13 cellular contexts compared by ENCODE assay signal in the genomic region with DNA sequence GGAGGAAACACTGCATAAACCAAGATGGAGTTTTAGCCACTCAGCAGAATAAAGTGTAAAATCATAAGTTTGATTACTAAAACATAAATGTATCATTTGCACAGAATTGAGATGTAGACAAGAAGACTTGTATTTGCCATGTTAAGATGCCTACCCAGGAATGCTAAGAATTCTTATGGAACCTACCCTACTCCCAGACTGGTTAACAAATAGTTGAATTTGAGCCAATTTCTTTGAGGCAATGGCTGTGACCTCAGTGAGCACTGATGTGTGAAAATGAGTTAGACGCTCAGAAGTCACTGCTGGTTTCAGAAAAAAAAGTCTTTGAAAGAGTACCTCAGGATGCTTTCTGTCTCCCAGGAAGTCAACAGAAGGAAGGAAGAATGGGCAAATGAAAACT.
DNase-seq lines count a peak whose midpoint lies in the region; ATAC-seq and TF ChIP-seq lines count a peak whose summit lies in the region.
"Had no signal": no experiment of that assay in that cellular context is flagged by ENCODE, and none has a peak within 500 bp of the region (broad histone marks: within the 10 kb centered on the region; RNA-seq: fewer than 3 reads in every experiment).

No MANE protein-coding gene starts in this region.

- peak; percentile 86 for TF ChIP-seq EP300 in Ishikawa (IDR thresholded peaks at IDR 0.05; ENCODE audit: borderline replicate concordance)

- H3K4me1 ChIP-seq in body of pancreas = peaks cover 6% of the 10 kb centered on the region
- H3K4me1 ChIP-seq in GM23338 (ENCODE audit: insufficient read depth) = peaks cover under 1% of the 10 kb centered on the region; the same call in 1 of the 2 replicates

- no peaks in the 10 kb centered on the region for H3K79me2 ChIP-seq in GM23338 (replicated peaks; ENCODE audit: insufficient read depth)

- H3K9me3 Mint-ChIP-seq in GM23338 = peaks cover 27% of the 10 kb centered on the region
- H3K9me3 Mint-ChIP-seq: CD4-positive, alpha-beta memory T cell had no signal

- H3K4me1 Mint-ChIP-seq in GM23338 = no peaks in the 10 kb centered on the region
- H3K4me1 Mint-ChIP-seq: CD4-positive, alpha-beta memory T cell had no signal

- TF ChIP-seq CTCF in AG10803 (conservative IDR thresholded peaks at IDR 0.05; ENCODE audit: low read length) = no peak
- TF ChIP-seq CTCF in body of pancreas (IDR thresholded peaks at IDR 0.05) = no peak
- no peak for TF ChIP-seq CTCF in kidney epithelial cell (IDR thresholded peaks at IDR 0.05; ENCODE audit: insufficient read depth, low read length, poor library complexity, severe bottlenecking)
- TF ChIP-seq CTCF in GM23338 (conservative IDR thresholded peaks at IDR 0.05; ENCODE audit: low read depth in 2 of 2) = no peak

- no peak overlapping the region for H3K4me3 ChIP-seq in AG10803 (ENCODE audit: low read length)
- no peak overlapping the region for H3K4me3 ChIP-seq in body of pancreas
- H3K4me3 ChIP-seq in kidney epithelial cell (ENCODE audit: low read depth, low read length) = no peak overlapping the region
- no peak overlapping the region for H3K4me3 ChIP-seq in GM23338

- intact Hi-C loops in body of pancreas (cut with DNase I) = no loop called here

- H3K27me3 ChIP-seq in body of pancreas = peaks cover 0 to 4% of the 10 kb centered on the region in 2 donors
- no peaks in the 10 kb centered on the region for H3K27me3 ChIP-seq in kidney epithelial cell (ENCODE audit: control insufficient read depth, insufficient read depth, low read length)
- peaks cover 5% of the 10 kb centered on the region for H3K27me3 ChIP-seq in GM23338 (ENCODE audit: insufficient read depth)

- peak; percentile 66 for ATAC-seq in body of pancreas
- no peak for ATAC-seq in GM23338

- no peak for TF ChIP-seq POLR2A in body of pancreas (IDR thresholded peaks at IDR 0.05)

- peaks cover 4% of the 10 kb centered on the region for H3K27me3 Mint-ChIP-seq in GM23338 (ENCODE audit: insufficient read depth, low read depth, poor library complexity)

- H3K27ac Mint-ChIP-seq in GM23338 = no peak overlapping the region
- H3K27ac Mint-ChIP-seq: CD4-positive, alpha-beta memory T cell had no signal

- no peak overlapping the region for H2AFZ ChIP-seq in GM23338

- H3K9me2 ChIP-seq in GM23338 (ENCODE audit: insufficient read depth) = peaks cover 9% of the 10 kb centered on the region; the same call in 1 of the 2 replicates

- TF ChIP-seq RAD21 in Ishikawa (IDR thresholded peaks at IDR 0.05; ENCODE audit: low read depth) = no peak

- H4K20me1 ChIP-seq in GM23338 (replicated peaks; ENCODE audit: insufficient read depth) = no peaks in the 10 kb centered on the region

- peaks cover 27% of the 10 kb centered on the region for H3K36me3 Mint-ChIP-seq in GM23338 (ENCODE audit: low read depth)
- H3K36me3 Mint-ChIP-seq: CD4-positive, alpha-beta memory T cell had no signal

- H3K4me2 ChIP-seq in GM23338 = no peak overlapping the region

- H3K27ac ChIP-seq in body of pancreas (no peak overlapping the region), GM23338 (ENCODE audit: low read depth) (no peak overlapping the region)
- H3K27ac ChIP-seq: WERI-Rb-1 had no signal

- H3K4me3 Mint-ChIP-seq in GM23338 = no peak overlapping the region
- H3K4me3 Mint-ChIP-seq: CD4-positive, alpha-beta memory T cell had no signal

- H3K36me3 ChIP-seq in body of pancreas (replicated peaks in 1 of 2; ENCODE audit: insufficient read depth in 1 of 2, low read depth in 2 of 2) = no peaks in the 10 kb centered on the region
- H3K36me3 ChIP-seq in kidney epithelial cell (ENCODE audit: control insufficient read depth, insufficient read depth, low read length) = no peaks in the 10 kb centered on the region
- peaks cover 7% of the 10 kb centered on the region; the same call in 1 of the 2 replicates for H3K36me3 ChIP-seq in GM23338 (ENCODE audit: insufficient read depth)
- H3K36me3 ChIP-seq: WERI-Rb-1 had no signal

- no peaks in the 10 kb centered on the region for H3K9me3 ChIP-seq in body of pancreas

- no peaks in the 10 kb centered on the region for H3F3A ChIP-seq in GM23338 (replicated peaks; ENCODE audit: low read depth)

- DNase-seq in AG10803 (ENCODE audit: low read depth) (peak; percentile 94), body of pancreas (no peak), kidney epithelial cell (ENCODE audit: low read depth) (peak; percentile 94), GM23338 (ENCODE audit: low spot score) (no peak), GF-D8 (lab: John Stamatoyannopoulos, UW) (no peak), globus pallidus (ENCODE audit: low spot score) (no peak), NCI-H524 (lab: John Stamatoyannopoulos, UW) (no peak)
- DNase-seq: CD4-positive, alpha-beta memory T cell; NCI-H1436 treated with DMSO at 0.1 percent for 48 hours; OCI-M1; stimulated activated naive CD4-positive, alpha-beta T cell treated with Interleukin-2 at 50 U/mL for 16 hours; WERI-Rb-1 had no signal

- WGBS in body of pancreas, 2 donors = 43% methylated on average over 1 of the region's 1 CpG

TF ChIP-seq in Ishikawa, 13 proteins besides CTCF, POLR2A, EP300 and RAD21:
- TF ChIP-seq, protein P1, sequence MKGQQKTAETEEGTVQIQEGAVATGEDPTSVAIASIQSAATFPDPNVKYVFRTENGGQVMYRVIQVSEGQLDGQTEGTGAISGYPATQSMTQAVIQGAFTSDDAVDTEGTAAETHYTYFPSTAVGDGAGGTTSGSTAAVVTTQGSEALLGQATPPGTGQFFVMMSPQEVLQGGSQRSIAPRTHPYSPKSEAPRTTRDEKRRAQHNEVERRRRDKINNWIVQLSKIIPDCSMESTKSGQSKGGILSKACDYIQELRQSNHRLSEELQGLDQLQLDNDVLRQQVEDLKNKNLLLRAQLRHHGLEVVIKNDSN (IDR thresholded peaks at IDR 0.05) = no peak
- peak; percentile 37; the same call in 1 of the 2 replicates for TF ChIP-seq YY1 (IDR thresholded peaks at IDR 0.05; ENCODE audit: low read depth)
- peak; percentile 59; the same call in 1 of the 2 replicates for TF ChIP-seq FOXM1 (IDR thresholded peaks at IDR 0.05; ENCODE audit: borderline replicate concordance, low read depth)
- TF ChIP-seq TCF12 (IDR thresholded peaks at IDR 0.05; ENCODE audit: low read depth) = peak; percentile 86
- peak; percentile 97 for TF ChIP-seq NFIC (IDR thresholded peaks at IDR 0.05)
- peak; percentile 100 for TF ChIP-seq TEAD4 (IDR thresholded peaks at IDR 0.05)
- 0 out of 2 replicates have a peak, but pooled peaks have one; percentile 34 for TF ChIP-seq CREB1 (IDR thresholded peaks at IDR 0.05; ENCODE audit: low read depth)
- no peak for TF ChIP-seq EGR1 (IDR thresholded peaks at IDR 0.05)
- TF ChIP-seq CEBPB (IDR thresholded peaks at IDR 0.05) = peak; percentile 77
TF ChIP-seq in Ishikawa: peak in this region for 7.

TF ChIP-seq in GM23338, 12 proteins besides CTCF, POLR2A, EP300 and RAD21 (continues in another document):
- TF ChIP-seq EZH2phosphoT487 (IDR thresholded peaks at IDR 0.05; ENCODE audit: unreplicated experiment) = no peak
- no peak for TF ChIP-seq STAT1 (IDR thresholded peaks at IDR 0.05; ENCODE audit: unreplicated experiment)
- TF ChIP-seq, protein P2, sequence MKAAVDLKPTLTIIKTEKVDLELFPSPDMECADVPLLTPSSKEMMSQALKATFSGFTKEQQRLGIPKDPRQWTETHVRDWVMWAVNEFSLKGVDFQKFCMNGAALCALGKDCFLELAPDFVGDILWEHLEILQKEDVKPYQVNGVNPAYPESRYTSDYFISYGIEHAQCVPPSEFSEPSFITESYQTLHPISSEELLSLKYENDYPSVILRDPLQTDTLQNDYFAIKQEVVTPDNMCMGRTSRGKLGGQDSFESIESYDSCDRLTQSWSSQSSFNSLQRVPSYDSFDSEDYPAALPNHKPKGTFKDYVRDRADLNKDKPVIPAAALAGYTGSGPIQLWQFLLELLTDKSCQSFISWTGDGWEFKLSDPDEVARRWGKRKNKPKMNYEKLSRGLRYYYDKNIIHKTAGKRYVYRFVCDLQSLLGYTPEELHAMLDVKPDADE (IDR thresholded peaks at IDR 0.05) = no peak

Comparison
In these comparisons a context has a peak if more than half of its experiments do, and no peak if none do; other contexts are left out.
1. DNase-seq: peak in AG10803 (single experiment) and kidney epithelial cell (single experiment); none in body of pancreas (0 of 4), GM23338 (single experiment), GF-D8 (single experiment), globus pallidus (single experiment) and NCI-H524 (0 of 2).